ENCODE assay signal across 2 cellular contexts in genomic region chr4:100497729-100498250, GRCh38.
TF ChIP-seq lines count a peak whose summit lies in the region.

No MANE protein-coding gene starts in this region.

TF ChIP-seq in SK-N-SH, 30 proteins besides CTCF, POLR2A, EP300 and RAD21:
- TF ChIP-seq TCF12 (IDR thresholded peaks at IDR 0.05) (0 out of 2 replicates have a peak, but pooled peaks have one; percentile 14), FOSL2 (IDR thresholded peaks at IDR 0.05; ENCODE audit: borderline replicate concordance, low read depth) (peak; percentile 30; the same call in 1 of the 2 replicates), TAF1 (IDR thresholded peaks at IDR 0.05; ENCODE audit: borderline replicate concordance, low read depth, low read length) (no peak), RCOR1 (IDR thresholded peaks at IDR 0.05; ENCODE audit: low read length) (no peak), FOXM1 (IDR thresholded peaks at IDR 0.05; ENCODE audit: low read depth) (no peak), TEAD4 (IDR thresholded peaks at IDR 0.05; ENCODE audit: borderline replicate concordance, insufficient read depth) (no peak), JUND (IDR thresholded peaks at IDR 0.05) (peak; percentile 56), GABPA (IDR thresholded peaks at IDR 0.05; ENCODE audit: low read depth) (no peak), RXRA (IDR thresholded peaks at IDR 0.05; ENCODE audit: borderline replicate concordance, low read depth) (no peak)
- TF ChIP-seq, protein P1, sequence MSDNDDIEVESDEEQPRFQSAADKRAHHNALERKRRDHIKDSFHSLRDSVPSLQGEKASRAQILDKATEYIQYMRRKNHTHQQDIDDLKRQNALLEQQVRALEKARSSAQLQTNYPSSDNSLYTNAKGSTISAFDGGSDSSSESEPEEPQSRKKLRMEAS (IDR thresholded peaks at IDR 0.05; ENCODE audit: low read depth) = no peak

TF ChIP-seq in endothelial cell of umbilical vein, 7 proteins besides CTCF, POLR2A, EP300 and RAD21:
- no peak for TF ChIP-seq GATA2 (IDR thresholded peaks at IDR 0.05; ENCODE audit: insufficient read depth, insufficient read length, low read depth, low read length)
- TF ChIP-seq EZH2 (IDR thresholded peaks at IDR 0.05; ENCODE audit: borderline replicate concordance, low read depth, low read length, severe bottlenecking) = no peak
- peak; percentile 56 for TF ChIP-seq JUN (IDR thresholded peaks at IDR 0.05; ENCODE audit: borderline replicate concordance, insufficient read depth, insufficient read length, low read depth)
- TF ChIP-seq, protein P1 (IDR thresholded peaks at IDR 0.05; ENCODE audit: insufficient read depth, insufficient read length) = no peak
- TF ChIP-seq FOS (IDR thresholded peaks at IDR 0.05; ENCODE audit: borderline replicate concordance, insufficient read depth, low read length) = peak; percentile 38
- TF ChIP-seq POLR2AphosphoS5 (IDR thresholded peaks at IDR 0.05; ENCODE audit: insufficient read depth, low read depth, low read length) = no peak
- no peak for TF ChIP-seq MYC (IDR thresholded peaks at IDR 0.05; ENCODE audit: low read depth, low read length)
TF ChIP-seq in endothelial cell of umbilical vein: peak in this region for 2.
